Comparison of ENCODE assay signal across 18 cellular contexts in genomic region chr2:105081006-105081701, GRCh38. TPM values are rescaled to one million over a fixed set of nuclear protein-coding genes. Genes with fewer than 3 reads are reported as not detected.
DNase-seq lines count a peak whose midpoint lies in the region; ATAC-seq and TF ChIP-seq lines count a peak whose summit lies in the region.
"Had no signal": no experiment of that assay in that cellular context is flagged by ENCODE, and none has a peak within 500 bp of the region (broad histone marks: within the 10 kb centered on the region; RNA-seq: fewer than 3 reads in every experiment).

No MANE protein-coding gene starts in this region.

- no peak for ATAC-seq in PC-3
- ATAC-seq: esophagus mucosa had no signal

- H4K20me1 ChIP-seq in fibroblast of lung (ENCODE audit: control insufficient read depth, extremely low read depth, insufficient read depth, low read length) (no peaks in the 10 kb centered on the region), neural progenitor cell (ENCODE audit: low read depth) (peaks cover 4% of the 10 kb centered on the region), PC-3 (ENCODE audit: low read length) (no peaks in the 10 kb centered on the region)

- no peak for TF ChIP-seq CTCF in fibroblast of lung (conservative IDR thresholded peaks at IDR 0.05 in 1 of 2, IDR thresholded peaks at IDR 0.05 in 1 of 2; ENCODE audit: low read depth in 1 of 2, low read length in 2 of 2)
- TF ChIP-seq CTCF in neural progenitor cell (IDR thresholded peaks at IDR 0.05) = no peak
- no peak for TF ChIP-seq CTCF in PC-3 (conservative IDR thresholded peaks at IDR 0.05; ENCODE audit: low read depth, low read length)

- no peaks in the 10 kb centered on the region for H3F3A ChIP-seq in neural progenitor cell (ENCODE audit: low read depth)
- H3F3A ChIP-seq in PC-3 (ENCODE audit: low read length, unreplicated experiment) = no peaks in the 10 kb centered on the region

- H3K4me3 Mint-ChIP-seq in neural progenitor cell = peak overlapping the region; percentile 30
- H3K4me3 Mint-ChIP-seq: activated CD4-positive, alpha-beta memory T cell treated with anti-CD3 and anti-CD28 coated beads, Interleukin-2, amount 10 ng/mL, durations not matched to agents 7 days and 5 days; IgD-negative memory B cell had no signal

- H3K9ac ChIP-seq in fibroblast of lung (ENCODE audit: insufficient read depth, low read length) (no peak overlapping the region), neural progenitor cell (no peak overlapping the region), PC-3 (ENCODE audit: low read length) (no peak overlapping the region)

- H3K4me2 ChIP-seq in fibroblast of lung (ENCODE audit: extremely low read depth, insufficient read depth, low read length) (no peak overlapping the region), neural progenitor cell (peak overlapping the region; percentile 14), PC-3 (ENCODE audit: low read length) (no peak overlapping the region)

- H3K9me2 ChIP-seq in PC-3 (replicated peaks; ENCODE audit: low read length) = no peaks in the 10 kb centered on the region

- intact Hi-C loops in PC-3 (cut with micrococcal nuclease) = no loop called here

- POLR2A ChIA-PET in PC-3 (lab: Charles Lee; ENCODE audit: unreplicated experiment) = no interaction called here

- no peaks in the 10 kb centered on the region for H3K9me3 Mint-ChIP-seq in neural progenitor cell
- H3K9me3 Mint-ChIP-seq: activated CD4-positive, alpha-beta memory T cell treated with anti-CD3 and anti-CD28 coated beads, Interleukin-2, amount 10 ng/mL, durations not matched to agents 7 days and 5 days; IgD-negative memory B cell had no signal

- no peaks in the 10 kb centered on the region for H3K9me3 ChIP-seq in SJCRH30 (replicated peaks)
- H3K9me3 ChIP-seq in fibroblast of lung (ENCODE audit: control insufficient read depth, insufficient read depth, low read depth, low read length) = no peaks in the 10 kb centered on the region
- no peaks in the 10 kb centered on the region for H3K9me3 ChIP-seq in neural progenitor cell (ENCODE audit: low read depth)
- H3K9me3 ChIP-seq in PC-3 (ENCODE audit: low read length) = no peaks in the 10 kb centered on the region
- H3K9me3 ChIP-seq: prostate gland had no signal

- H3K27me3 Mint-ChIP-seq in neural progenitor cell (ENCODE audit: insufficient read depth, low read depth) = no peaks in the 10 kb centered on the region
- H3K27me3 Mint-ChIP-seq: activated CD4-positive, alpha-beta memory T cell treated with anti-CD3 and anti-CD28 coated beads, Interleukin-2, amount 10 ng/mL, durations not matched to agents 7 days and 5 days; IgD-negative memory B cell had no signal

- H3K27ac ChIP-seq in SJCRH30 (peak overlapping the region; percentile 70), fibroblast of lung (ENCODE audit: insufficient read depth, low read length) (no peak overlapping the region), neural progenitor cell (no peak overlapping the region), PC-3 (ENCODE audit: low read length) (no peak overlapping the region)
- H3K27ac ChIP-seq: prostate gland had no signal

- H3K27me3 ChIP-seq in SJCRH30 (no peaks in the 10 kb centered on the region), fibroblast of lung (ENCODE audit: control insufficient read depth, insufficient read depth, low read length) (no peaks in the 10 kb centered on the region), neural progenitor cell (no peaks in the 10 kb centered on the region), PC-3 (ENCODE audit: low read length) (no peaks in the 10 kb centered on the region)

- H3K4me1 Mint-ChIP-seq in neural progenitor cell = peaks cover 32% of the 10 kb centered on the region
- H3K4me1 Mint-ChIP-seq: activated CD4-positive, alpha-beta memory T cell treated with anti-CD3 and anti-CD28 coated beads, Interleukin-2, amount 10 ng/mL, durations not matched to agents 7 days and 5 days had no signal

- DNase-seq in ELF-1 (ENCODE audit: low read depth, low spot score) (peak; percentile 75), SJCRH30 (peak; percentile 63 to 73), fibroblast of lung (ENCODE audit: low read depth in 2 of 2) (peak; percentile 8 to 73), neural progenitor cell (ENCODE audit: low spot score) (peak; percentile 69), amygdala (lab: John Stamatoyannopoulos, UW) (no peak), PC-3 (no peak), DMS79 treated with DMSO at 0.1 percent for 48 hours (lab: John Stamatoyannopoulos, UW) (no peak), NCI-H510A (lab: John Stamatoyannopoulos, UW) (no peak)
- DNase-seq: activated CD4-positive, alpha-beta memory T cell treated with anti-CD3 and anti-CD28 coated beads, Interleukin-2, amount 10 ng/mL, durations not matched to agents 7 days and 5 days; activated effector memory CD4-positive, alpha-beta T cell treated with Interleukin-2 at 50 U/mL for 16 hours; AML-193; central memory CD4-positive, alpha-beta T cell; DMS153; NCI-H1436 treated with DMSO at 0.1 percent for 48 hours; stimulated activated CD4-positive, alpha-beta T cell treated with anti-CD3 and anti-CD28 coated beads, Interleukin-2, amount 100 ng/mL, for 24 hours had no signal

- H3K4me3 ChIP-seq in SJCRH30 (peak overlapping the region; percentile 40), fibroblast of lung (replicated peaks in 1 of 4; ENCODE audit: control extremely low read depth in 1 of 4, insufficient read depth in 1 of 4, low read depth in 3 of 4, low read length in 4 of 4) (no peak overlapping the region), neural progenitor cell (no peak overlapping the region), PC-3 (ENCODE audit: low read length) (no peak overlapping the region)
- H3K4me3 ChIP-seq: prostate gland had no signal

- H3K79me2 ChIP-seq in fibroblast of lung (ENCODE audit: control insufficient read depth, insufficient read depth, low read length) (no peaks in the 10 kb centered on the region), neural progenitor cell (ENCODE audit: low read depth) (no peaks in the 10 kb centered on the region), PC-3 (ENCODE audit: low read length) (no peaks in the 10 kb centered on the region)

- H3K36me3 ChIP-seq in SJCRH30 = no peaks in the 10 kb centered on the region
- no peaks in the 10 kb centered on the region for H3K36me3 ChIP-seq in fibroblast of lung (ENCODE audit: control insufficient read depth, insufficient read depth, low read length)
- no peaks in the 10 kb centered on the region for H3K36me3 ChIP-seq in neural progenitor cell
- no peaks in the 10 kb centered on the region for H3K36me3 ChIP-seq in PC-3 (ENCODE audit: low read depth, low read length)
- H3K36me3 ChIP-seq: prostate gland had no signal

- no peak overlapping the region for H3K27ac Mint-ChIP-seq in neural progenitor cell
- H3K27ac Mint-ChIP-seq: activated CD4-positive, alpha-beta memory T cell treated with anti-CD3 and anti-CD28 coated beads, Interleukin-2, amount 10 ng/mL, durations not matched to agents 7 days and 5 days; IgD-negative memory B cell had no signal

- peaks cover 2% of the 10 kb centered on the region for H3K36me3 Mint-ChIP-seq in neural progenitor cell

- BruUV-seq in PC-3 (replicated peaks; lab: Mats Ljungman, UMichigan) = no TSS peak

- CTCF ChIA-PET in PC-3 (lab: Charles Lee) = interaction anchor here (0.6 kb wide), 1 partner anchor 149 kb away, joined by 4 read pairs; no protein-coding TSS in a partner anchor

- H3K4me1 ChIP-seq in SJCRH30 (peaks cover 28% of the 10 kb centered on the region), fibroblast of lung (ENCODE audit: control insufficient read depth, extremely low read depth, insufficient read depth, low read length) (no peaks in the 10 kb centered on the region), neural progenitor cell (peaks cover 13% of the 10 kb centered on the region), PC-3 (ENCODE audit: insufficient read depth, low read length) (peaks cover 7% of the 10 kb centered on the region; the same call in 1 of the 2 replicates)
- H3K4me1 ChIP-seq: prostate gland had no signal

- H2AFZ ChIP-seq in fibroblast of lung (ENCODE audit: low read length) (no peak overlapping the region), neural progenitor cell (replicated peaks) (no peak overlapping the region), PC-3 (ENCODE audit: low read length) (no peak overlapping the region)

RNA-seq across cellular contexts. Expression of gene MRPS9, which starts 43.3 kb away (rescaled TPM):
- total RNA-seq in SJCRH30 (2014; rRNA removed; shearing (Covaris generic)) = 51.1 and 54.5 TPM in 2 replicates
- total RNA-seq in fibroblast of lung (21.3 and 21.6 TPM in 2 replicates), neural progenitor cell (ENCODE audit: low replicate concordance) (61.4 and 78.0 TPM in 2 replicates), PC-3 (2014; rRNA removed) (59.7 and 64.0 TPM in 2 replicates)
- polyA plus RNA-seq in fibroblast of lung = 25.3 and 30.7 TPM in 2 replicates
- 21.1 and 26.4 TPM in 2 replicates for polyA plus RNA-seq in fibroblast of lung (2012)
- polyA minus RNA-seq in fibroblast of lung (ENCODE audit: low replicate concordance) = 4.6 and 6.6 TPM in 2 replicates

Comparison
In these comparisons a context has a peak if more than half of its experiments do, and no peak if none do; other contexts are left out.
1. DNase-seq: peak in ELF-1 (single experiment), SJCRH30 (2 of 2), fibroblast of lung (2 of 2) and neural progenitor cell (single experiment); none in amygdala (0 of 56), PC-3 (single experiment), DMS79 treated with DMSO at 0.1 percent for 48 hours (single experiment) and NCI-H510A (single experiment).